Comparison of ENCODE assay signal across 11 cellular contexts in genomic region chr7:131164025-131164899, GRCh38.
DNase-seq lines count a peak whose midpoint lies in the region; ATAC-seq and TF ChIP-seq lines count a peak whose summit lies in the region.
"Had no signal": no experiment of that assay in that cellular context is flagged by ENCODE, and none has a peak within 500 bp of the region (broad histone marks: within the 10 kb centered on the region; RNA-seq: fewer than 3 reads in every experiment).

No MANE protein-coding gene starts in this region.

- ATAC-seq in HG03469 (IDR thresholded peaks at IDR 0.05; ENCODE audit: unreplicated experiment): no peak
- no peak for ATAC-seq in HG02973 (IDR thresholded peaks at IDR 0.05; ENCODE audit: unreplicated experiment)
- ATAC-seq in natural killer cell: no peak

- TF ChIP-seq CTCF in natural killer cell (IDR thresholded peaks at IDR 0.05): no peak

- no peaks in the 10 kb centered on the region for H3K9me3 Mint-ChIP-seq in natural killer cell
- H3K9me3 Mint-ChIP-seq: dendritic cell treated with granulocyte-macrophage colony-stimulating factor and Interleukin-4, amounts not matched to agents 40 ng/mL and 50 ng/mL, for 4 days had no signal

- H3K36me3 Mint-ChIP-seq in natural killer cell: no peaks in the 10 kb centered on the region

- no peaks in the 10 kb centered on the region for H3K4me1 Mint-ChIP-seq in natural killer cell

- peaks cover under 1 to 3% of the 10 kb centered on the region in 2 donors for H3K27me3 Mint-ChIP-seq in natural killer cell (ENCODE audit: low read depth in 2 of 2)

- no peak overlapping the region for H3K4me3 Mint-ChIP-seq in natural killer cell
- H3K4me3 Mint-ChIP-seq: dendritic cell treated with granulocyte-macrophage colony-stimulating factor and Interleukin-4, amounts not matched to agents 40 ng/mL and 50 ng/mL, for 4 days had no signal

- no peak overlapping the region for H3K27ac Mint-ChIP-seq in natural killer cell
- H3K27ac Mint-ChIP-seq: dendritic cell treated with granulocyte-macrophage colony-stimulating factor and Interleukin-4, amounts not matched to agents 40 ng/mL and 50 ng/mL, for 4 days had no signal

- intact Hi-C loops in natural killer cell (cut with micrococcal nuclease): no loop called here

- peak; percentile 36 for DNase-seq in DMS53 (lab: John Stamatoyannopoulos, UW)
- DNase-seq in NCI-H460 (ENCODE audit: extremely low read depth, low read depth): peak; percentile 96
- peak; percentile 3 for DNase-seq in dermis blood vessel endothelial cell
- peak; percentile 70 for DNase-seq in non-pigmented ciliary epithelial cell (ENCODE audit: low read depth)
- DNase-seq in T-helper 2 cell: no peak
- no peak for DNase-seq in natural killer cell
- DNase-seq: NCI-H82; stimulated activated CD4-positive, alpha-beta T cell treated with anti-CD3 and anti-CD28 coated beads, Interleukin-4, amount 100 ng/mL, for 4 hours had no signal

Comparison
In these comparisons a context has a peak if more than half of its experiments do, and no peak if none do; other contexts are left out.
1. DNase-seq: peak in DMS53 (single experiment), NCI-H460 (single experiment), dermis blood vessel endothelial cell (single experiment) and non-pigmented ciliary epithelial cell (single experiment); none in T-helper 2 cell (0 of 5) and natural killer cell (single experiment).